Comparison of ENCODE assay signal across 18 cellular contexts in genomic region chr3:151949706-151950105, GRCh38.
DNase-seq lines count a peak whose midpoint lies in the region; ATAC-seq lines count a peak whose summit lies in the region.
"Had no signal": no experiment of that assay in that cellular context is flagged by ENCODE, and none has a peak within 500 bp of the region (broad histone marks: within the 10 kb centered on the region; RNA-seq: fewer than 3 reads in every experiment).

No MANE protein-coding gene starts in this region.

- ATAC-seq in GM18520 (IDR thresholded peaks at IDR 0.05; ENCODE audit: unreplicated experiment): no peak
- ATAC-seq: GM23338 had no signal

- peak; percentile 15 for DNase-seq in EL
- peak; percentile 38 for DNase-seq in HT-29 (ENCODE audit: low spot score)
- DNase-seq in RPMI7951 (ENCODE audit: low read depth): peak; percentile 62
- DNase-seq in dermis blood vessel endothelial cell: no peak
- DNase-seq in OCI-M2 (lab: John Stamatoyannopoulos, UW; ENCODE audit: unreplicated experiment): no peak
- DNase-seq: ACHN; BE2C; C1 segment of cervical spinal cord; CD4-positive, CD25-positive, alpha-beta regulatory T cell; CD8-positive, alpha-beta memory T cell; COR-L47; DMS 273 treated with DMSO at 0.1 percent for 48 hours; DMS53; DND-41; GF-D8; HCEC 1CT had no signal

Comparison
In these comparisons a context has a peak if more than half of its experiments do, and no peak if none do; other contexts are left out.
1. DNase-seq: peak in EL (single experiment), HT-29 (single experiment) and RPMI7951 (single experiment); none in dermis blood vessel endothelial cell (single experiment) and OCI-M2 (single experiment).